5 cellular contexts compared by ENCODE assay signal in genomic region chr1:212379366-212379765, GRCh38.
"Had no signal": no experiment of that assay in that cellular context is flagged by ENCODE, and none has a peak within 500 bp of the region (broad histone marks: within the 10 kb centered on the region; RNA-seq: fewer than 3 reads in every experiment).

No MANE protein-coding gene starts in this region.

- H3K27me3 Mint-ChIP-seq: IgD-negative memory B cell had no signal

- ATAC-seq: GM23338, K562 had no signal

- H2AFZ ChIP-seq: GM23338 had no signal

- H3K27ac Mint-ChIP-seq: GM23338, H9, IgD-negative memory B cell had no signal

- H3K4me2 ChIP-seq: GM23338 had no signal

- DNase-seq: H9, HCEC 1CT had no signal

- H3K4me1 Mint-ChIP-seq: IgD-negative memory B cell had no signal

- H3K4me3 Mint-ChIP-seq: GM23338, H9, IgD-negative memory B cell had no signal

- H3K4me3 ChIP-seq: GM23338, K562 had no signal

- H3K9me3 Mint-ChIP-seq: GM23338, H9, IgD-negative memory B cell had no signal
